Comparison of ENCODE assay signal across 2 cellular contexts in the genomic region with DNA sequence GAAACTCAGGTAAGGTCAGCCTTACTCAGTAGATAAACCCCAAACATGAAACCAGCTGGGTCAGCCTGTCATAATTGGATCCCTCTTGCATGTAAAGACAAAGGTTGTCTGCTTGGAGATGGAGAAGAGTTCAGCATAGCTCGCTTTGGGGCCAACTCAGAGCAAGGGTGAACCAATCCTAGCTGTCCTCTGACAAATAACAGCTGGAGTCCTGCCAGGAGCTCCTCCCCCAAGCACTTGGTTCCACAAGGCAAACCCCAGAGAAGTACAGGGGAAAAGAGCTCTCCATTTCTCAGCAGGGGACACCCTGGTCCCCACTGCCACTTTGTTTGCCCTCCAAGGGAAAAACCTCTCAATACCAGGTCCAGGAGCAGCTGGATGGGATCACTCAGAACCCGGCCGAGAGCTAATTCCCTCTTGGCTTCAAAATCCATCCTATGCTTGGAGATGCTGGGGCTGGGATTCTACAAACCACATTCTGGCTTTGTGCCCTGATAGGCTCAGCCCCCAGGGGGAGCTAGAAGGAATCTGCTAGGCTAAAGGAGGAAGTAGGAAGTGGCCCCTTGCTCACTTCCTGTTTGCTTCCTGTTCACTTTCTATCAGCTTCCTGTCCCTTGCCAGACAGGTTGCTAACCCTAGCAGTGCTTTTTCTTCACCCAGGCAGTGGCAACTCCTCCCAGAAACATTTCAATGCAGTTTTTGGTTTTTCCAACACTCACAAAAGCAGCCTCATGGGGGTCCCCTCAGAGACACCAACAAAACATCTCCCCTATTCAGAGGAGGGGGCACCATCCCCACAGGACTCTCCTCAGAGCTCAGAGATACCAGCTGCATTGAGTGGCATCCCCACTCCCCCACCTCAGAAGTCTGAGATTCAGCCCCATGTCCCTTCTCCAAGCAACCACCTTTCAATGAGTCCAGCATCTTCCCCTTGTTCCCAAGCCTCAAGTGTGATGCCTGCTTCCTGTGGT.
A peak's percentile ranks its signal among the peaks of the same experiment; 100 is the strongest.
TF ChIP-seq lines count a peak whose summit lies in the region.

No MANE protein-coding gene starts in this region.

TF ChIP-seq in IMR-90, 13 proteins besides CTCF, POLR2A, EP300 and RAD21:
- TF ChIP-seq, protein P1, sequence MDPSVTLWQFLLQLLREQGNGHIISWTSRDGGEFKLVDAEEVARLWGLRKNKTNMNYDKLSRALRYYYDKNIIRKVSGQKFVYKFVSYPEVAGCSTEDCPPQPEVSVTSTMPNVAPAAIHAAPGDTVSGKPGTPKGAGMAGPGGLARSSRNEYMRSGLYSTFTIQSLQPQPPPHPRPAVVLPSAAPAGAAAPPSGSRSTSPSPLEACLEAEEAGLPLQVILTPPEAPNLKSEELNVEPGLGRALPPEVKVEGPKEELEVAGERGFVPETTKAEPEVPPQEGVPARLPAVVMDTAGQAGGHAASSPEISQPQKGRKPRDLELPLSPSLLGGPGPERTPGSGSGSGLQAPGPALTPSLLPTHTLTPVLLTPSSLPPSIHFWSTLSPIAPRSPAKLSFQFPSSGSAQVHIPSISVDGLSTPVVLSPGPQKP (IDR thresholded peaks at IDR 0.05; ENCODE audit: borderline replicate concordance, low read depth, low read length) = no peak
- TF ChIP-seq, protein P2, sequence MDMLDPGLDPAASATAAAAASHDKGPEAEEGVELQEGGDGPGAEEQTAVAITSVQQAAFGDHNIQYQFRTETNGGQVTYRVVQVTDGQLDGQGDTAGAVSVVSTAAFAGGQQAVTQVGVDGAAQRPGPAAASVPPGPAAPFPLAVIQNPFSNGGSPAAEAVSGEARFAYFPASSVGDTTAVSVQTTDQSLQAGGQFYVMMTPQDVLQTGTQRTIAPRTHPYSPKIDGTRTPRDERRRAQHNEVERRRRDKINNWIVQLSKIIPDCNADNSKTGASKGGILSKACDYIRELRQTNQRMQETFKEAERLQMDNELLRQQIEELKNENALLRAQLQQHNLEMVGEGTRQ (IDR thresholded peaks at IDR 0.05; ENCODE audit: low read depth, low read length) = no peak

TF ChIP-seq in H1, 55 proteins besides CTCF, POLR2A, EP300 and RAD21:
- peak; percentile 95 for TF ChIP-seq EGR1 (IDR thresholded peaks at IDR 0.05; ENCODE audit: borderline replicate concordance, low read depth, low read length)
- no peak for TF ChIP-seq SP4 (IDR thresholded peaks at IDR 0.05; ENCODE audit: low read length)
- TF ChIP-seq GABPA (IDR thresholded peaks at IDR 0.05; ENCODE audit: borderline replicate concordance, insufficient read depth, low read length) = no peak
- TF ChIP-seq, protein P3, sequence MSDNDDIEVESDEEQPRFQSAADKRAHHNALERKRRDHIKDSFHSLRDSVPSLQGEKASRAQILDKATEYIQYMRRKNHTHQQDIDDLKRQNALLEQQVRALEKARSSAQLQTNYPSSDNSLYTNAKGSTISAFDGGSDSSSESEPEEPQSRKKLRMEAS (IDR thresholded peaks at IDR 0.05) = no peak
